In the genomic region with DNA sequence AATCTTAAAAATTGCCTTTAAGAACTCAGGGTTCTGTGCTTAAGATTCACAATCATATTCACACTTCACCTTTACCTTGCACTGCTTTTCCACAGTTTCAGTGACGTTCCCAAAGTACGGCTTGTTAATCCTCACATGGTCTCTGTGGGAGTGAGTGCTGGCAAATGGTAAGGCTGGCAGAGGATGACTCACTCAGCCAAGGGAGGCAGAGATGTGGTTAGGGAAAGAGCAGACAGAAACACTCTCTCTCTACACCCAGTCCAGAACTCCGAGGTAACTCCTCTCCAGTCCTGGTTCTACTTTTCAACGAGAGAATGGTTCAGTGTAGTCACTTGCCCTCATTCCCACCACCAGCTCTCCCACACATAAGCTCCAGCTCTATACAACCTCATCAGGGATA, we compare ENCODE assay signal across 10 cellular contexts. TPM values are rescaled to one million over a fixed set of nuclear protein-coding genes. Genes with fewer than 3 reads are reported as not detected.
DNase-seq lines count a peak whose midpoint lies in the region; ATAC-seq and TF ChIP-seq lines count a peak whose summit lies in the region.
"Had no signal": no experiment of that assay in that cellular context is flagged by ENCODE, and none has a peak within 500 bp of the region (broad histone marks: within the 10 kb centered on the region; RNA-seq: fewer than 3 reads in every experiment).

No MANE protein-coding gene starts in this region.

- DNase-seq in activated CD4-positive, alpha-beta T cell treated with anti-CD3 and anti-CD28 coated beads for 36 hours = no peak
- no peak for DNase-seq in activated CD4-positive, alpha-beta T cell treated with anti-CD3 and anti-CD28 coated beads, Interleukin-2, amount 50 U/mL, for 1 hour
- DNase-seq in epithelial cell of esophagus (ENCODE audit: low read depth) (peak; percentile 60), retinal pigment epithelial cell (ENCODE audit: low read depth) (peak; percentile 91), HuH-7.5 (ENCODE audit: low spot score) (no peak), SW 1271 (lab: John Stamatoyannopoulos, UW) (no peak)
- DNase-seq: aorta, NCI-H446 had no signal

- H3K4me1 Mint-ChIP-seq in activated CD4-positive, alpha-beta T cell treated with anti-CD3 and anti-CD28 coated beads for 36 hours = peaks cover 98% of the 10 kb centered on the region

- H3K4me3 ChIP-seq in epithelial cell of esophagus (ENCODE audit: low read length) = no peak overlapping the region
- peak overlapping the region; percentile 2 for H3K4me3 ChIP-seq in retinal pigment epithelial cell (ENCODE audit: low read length)

- H3K36me3 Mint-ChIP-seq in activated CD4-positive, alpha-beta T cell treated with anti-CD3 and anti-CD28 coated beads for 36 hours (ENCODE audit: low read depth) = peaks cover 86% of the 10 kb centered on the region

- H3K4me3 Mint-ChIP-seq in activated CD4-positive, alpha-beta T cell treated with anti-CD3 and anti-CD28 coated beads for 36 hours = no peak overlapping the region

- H3K27ac Mint-ChIP-seq in activated CD4-positive, alpha-beta T cell treated with anti-CD3 and anti-CD28 coated beads for 36 hours = peak overlapping the region; percentile 82

- CTCF ChIA-PET in activated CD4-positive, alpha-beta T cell treated with anti-CD3 and anti-CD28 coated beads for 36 hours (lab: Charles Lee) = interaction anchor here (0.8 to 6.8 kb wide), 8 partner anchors 10 to 168 kb away, joined by 3 to 40 read pairs (median 4); no protein-coding TSS in a partner anchor

- H3K27me3 Mint-ChIP-seq in activated CD4-positive, alpha-beta T cell treated with anti-CD3 and anti-CD28 coated beads for 36 hours = no peaks in the 10 kb centered on the region

- intact Hi-C loops in activated CD4-positive, alpha-beta T cell treated with anti-CD3 and anti-CD28 coated beads for 36 hours (cut with DNase I, micrococcal nuclease) = loop anchor here in 1 of 2 experiments (2.0 kb wide), 1 partner anchor 25 kb away; no protein-coding TSS in a partner anchor

- ATAC-seq in activated CD4-positive, alpha-beta T cell treated with anti-CD3 and anti-CD28 coated beads for 36 hours = no peak
- ATAC-seq in SK-N-SH treated with all-trans-retinoic acid at 6 μM for 48 hours = peak; percentile 93
- no peak for ATAC-seq in GM21528 (IDR thresholded peaks at IDR 0.05; ENCODE audit: low FRiP score, unreplicated experiment)

- TF ChIP-seq CTCF in epithelial cell of esophagus (IDR thresholded peaks at IDR 0.05; ENCODE audit: insufficient read depth, low read depth, low read length, missing control alignments) (no peak), retinal pigment epithelial cell (conservative IDR thresholded peaks at IDR 0.05; ENCODE audit: low read depth, low read length) (no peak)

- POLR2A ChIA-PET in activated CD4-positive, alpha-beta T cell treated with anti-CD3 and anti-CD28 coated beads for 36 hours (lab: Charles Lee) = interaction anchor here (1.4 kb wide), 1 partner anchor 33 kb away, joined by 3 read pairs; a partner anchor contains a TSS

- peaks cover 2% of the 10 kb centered on the region for H3K9me3 Mint-ChIP-seq in activated CD4-positive, alpha-beta T cell treated with anti-CD3 and anti-CD28 coated beads for 36 hours (ENCODE audit: low read depth)

TF ChIP-seq in SK-N-SH treated with all-trans-retinoic acid at 6 μM for 48 hours, 23 proteins besides CTCF, POLR2A, EP300 and RAD21:
- TF ChIP-seq ZNF8 (CRISPR knock-in tag; IDR thresholded peaks at IDR 0.05) = no peak
- no peak for TF ChIP-seq ZFP30 (CRISPR knock-in tag; IDR thresholded peaks at IDR 0.05)
- no peak for TF ChIP-seq ZC3H10 (CRISPR knock-in tag; IDR thresholded peaks at IDR 0.05)
- TF ChIP-seq ZFP3 (CRISPR knock-in tag; IDR thresholded peaks at IDR 0.05) = no peak
- TF ChIP-seq, protein P1, sequence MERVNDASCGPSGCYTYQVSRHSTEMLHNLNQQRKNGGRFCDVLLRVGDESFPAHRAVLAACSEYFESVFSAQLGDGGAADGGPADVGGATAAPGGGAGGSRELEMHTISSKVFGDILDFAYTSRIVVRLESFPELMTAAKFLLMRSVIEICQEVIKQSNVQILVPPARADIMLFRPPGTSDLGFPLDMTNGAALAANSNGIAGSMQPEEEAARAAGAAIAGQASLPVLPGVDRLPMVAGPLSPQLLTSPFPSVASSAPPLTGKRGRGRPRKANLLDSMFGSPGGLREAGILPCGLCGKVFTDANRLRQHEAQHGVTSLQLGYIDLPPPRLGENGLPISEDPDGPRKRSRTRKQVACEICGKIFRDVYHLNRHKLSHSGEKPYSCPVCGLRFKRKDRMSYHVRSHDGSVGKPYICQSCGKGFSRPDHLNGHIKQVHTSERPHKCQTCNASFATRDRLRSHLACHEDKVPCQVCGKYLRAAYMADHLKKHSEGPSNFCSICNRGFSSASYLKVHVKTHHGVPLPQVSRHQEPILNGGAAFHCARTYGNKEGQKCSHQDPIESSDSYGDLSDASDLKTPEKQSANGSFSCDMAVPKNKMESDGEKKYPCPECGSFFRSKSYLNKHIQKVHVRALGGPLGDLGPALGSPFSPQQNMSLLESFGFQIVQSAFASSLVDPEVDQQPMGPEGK (CRISPR knock-in tag; IDR thresholded peaks at IDR 0.05; ENCODE audit: borderline replicate concordance) = no peak
- TF ChIP-seq BACH2 (CRISPR knock-in tag; IDR thresholded peaks at IDR 0.05; ENCODE audit: borderline replicate concordance) = no peak
- TF ChIP-seq, protein P2, sequence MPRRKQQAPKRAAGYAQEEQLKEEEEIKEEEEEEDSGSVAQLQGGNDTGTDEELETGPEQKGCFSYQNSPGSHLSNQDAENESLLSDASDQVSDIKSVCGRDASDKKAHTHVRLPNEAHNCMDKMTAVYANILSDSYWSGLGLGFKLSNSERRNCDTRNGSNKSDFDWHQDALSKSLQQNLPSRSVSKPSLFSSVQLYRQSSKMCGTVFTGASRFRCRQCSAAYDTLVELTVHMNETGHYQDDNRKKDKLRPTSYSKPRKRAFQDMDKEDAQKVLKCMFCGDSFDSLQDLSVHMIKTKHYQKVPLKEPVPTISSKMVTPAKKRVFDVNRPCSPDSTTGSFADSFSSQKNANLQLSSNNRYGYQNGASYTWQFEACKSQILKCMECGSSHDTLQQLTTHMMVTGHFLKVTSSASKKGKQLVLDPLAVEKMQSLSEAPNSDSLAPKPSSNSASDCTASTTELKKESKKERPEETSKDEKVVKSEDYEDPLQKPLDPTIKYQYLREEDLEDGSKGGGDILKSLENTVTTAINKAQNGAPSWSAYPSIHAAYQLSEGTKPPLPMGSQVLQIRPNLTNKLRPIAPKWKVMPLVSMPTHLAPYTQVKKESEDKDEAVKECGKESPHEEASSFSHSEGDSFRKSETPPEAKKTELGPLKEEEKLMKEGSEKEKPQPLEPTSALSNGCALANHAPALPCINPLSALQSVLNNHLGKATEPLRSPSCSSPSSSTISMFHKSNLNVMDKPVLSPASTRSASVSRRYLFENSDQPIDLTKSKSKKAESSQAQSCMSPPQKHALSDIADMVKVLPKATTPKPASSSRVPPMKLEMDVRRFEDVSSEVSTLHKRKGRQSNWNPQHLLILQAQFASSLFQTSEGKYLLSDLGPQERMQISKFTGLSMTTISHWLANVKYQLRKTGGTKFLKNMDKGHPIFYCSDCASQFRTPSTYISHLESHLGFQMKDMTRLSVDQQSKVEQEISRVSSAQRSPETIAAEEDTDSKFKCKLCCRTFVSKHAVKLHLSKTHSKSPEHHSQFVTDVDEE (CRISPR knock-in tag; IDR thresholded peaks at IDR 0.05) = no peak
- no peak for TF ChIP-seq ARNTL (CRISPR knock-in tag; IDR thresholded peaks at IDR 0.05; ENCODE audit: borderline replicate concordance, low read depth)
- TF ChIP-seq, protein P3, sequence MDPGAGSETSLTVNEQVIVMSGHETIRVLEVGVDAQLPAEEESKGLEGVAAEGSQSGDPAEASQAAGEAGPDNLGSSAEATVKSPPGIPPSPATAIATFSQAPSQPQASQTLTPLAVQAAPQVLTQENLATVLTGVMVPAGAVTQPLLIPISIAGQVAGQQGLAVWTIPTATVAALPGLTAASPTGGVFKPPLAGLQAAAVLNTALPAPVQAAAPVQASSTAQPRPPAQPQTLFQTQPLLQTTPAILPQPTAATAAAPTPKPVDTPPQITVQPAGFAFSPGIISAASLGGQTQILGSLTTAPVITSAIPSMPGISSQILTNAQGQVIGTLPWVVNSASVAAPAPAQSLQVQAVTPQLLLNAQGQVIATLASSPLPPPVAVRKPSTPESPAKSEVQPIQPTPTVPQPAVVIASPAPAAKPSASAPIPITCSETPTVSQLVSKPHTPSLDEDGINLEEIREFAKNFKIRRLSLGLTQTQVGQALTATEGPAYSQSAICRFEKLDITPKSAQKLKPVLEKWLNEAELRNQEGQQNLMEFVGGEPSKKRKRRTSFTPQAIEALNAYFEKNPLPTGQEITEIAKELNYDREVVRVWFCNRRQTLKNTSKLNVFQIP (CRISPR knock-in tag; IDR thresholded peaks at IDR 0.05; ENCODE audit: borderline replicate concordance, low read depth) = no peak
- no peak for TF ChIP-seq CSDC2 (CRISPR knock-in tag; IDR thresholded peaks at IDR 0.05)
- TF ChIP-seq RARB (CRISPR knock-in tag; IDR thresholded peaks at IDR 0.05) = no peak
- TF ChIP-seq ZNF70 (CRISPR knock-in tag; IDR thresholded peaks at IDR 0.05) = no peak
- no peak for TF ChIP-seq TCF4 (CRISPR knock-in tag; IDR thresholded peaks at IDR 0.05; ENCODE audit: borderline replicate concordance)

RNA-seq across cellular contexts. Expression of a gene that starts 33.1 kb away (rescaled TPM):
- 100 to 1,000 TPM; 102 to 120 TPM for total RNA-seq in activated CD4-positive, alpha-beta T cell treated with anti-CD3 and anti-CD28 coated beads for 36 hours

Comparison
In these comparisons a context has a peak if more than half of its experiments do, and no peak if none do; other contexts are left out.
1. DNase-seq: peak in epithelial cell of esophagus (single experiment) and retinal pigment epithelial cell (single experiment); none in activated CD4-positive, alpha-beta T cell treated with anti-CD3 and anti-CD28 coated beads for 36 hours (single experiment), activated CD4-positive, alpha-beta T cell treated with anti-CD3 and anti-CD28 coated beads, Interleukin-2, amount 50 U/mL, for 1 hour (single experiment), HuH-7.5 (single experiment) and SW 1271 (0 of 2).